15 cellular contexts compared by ENCODE assay signal in the genomic region with DNA sequence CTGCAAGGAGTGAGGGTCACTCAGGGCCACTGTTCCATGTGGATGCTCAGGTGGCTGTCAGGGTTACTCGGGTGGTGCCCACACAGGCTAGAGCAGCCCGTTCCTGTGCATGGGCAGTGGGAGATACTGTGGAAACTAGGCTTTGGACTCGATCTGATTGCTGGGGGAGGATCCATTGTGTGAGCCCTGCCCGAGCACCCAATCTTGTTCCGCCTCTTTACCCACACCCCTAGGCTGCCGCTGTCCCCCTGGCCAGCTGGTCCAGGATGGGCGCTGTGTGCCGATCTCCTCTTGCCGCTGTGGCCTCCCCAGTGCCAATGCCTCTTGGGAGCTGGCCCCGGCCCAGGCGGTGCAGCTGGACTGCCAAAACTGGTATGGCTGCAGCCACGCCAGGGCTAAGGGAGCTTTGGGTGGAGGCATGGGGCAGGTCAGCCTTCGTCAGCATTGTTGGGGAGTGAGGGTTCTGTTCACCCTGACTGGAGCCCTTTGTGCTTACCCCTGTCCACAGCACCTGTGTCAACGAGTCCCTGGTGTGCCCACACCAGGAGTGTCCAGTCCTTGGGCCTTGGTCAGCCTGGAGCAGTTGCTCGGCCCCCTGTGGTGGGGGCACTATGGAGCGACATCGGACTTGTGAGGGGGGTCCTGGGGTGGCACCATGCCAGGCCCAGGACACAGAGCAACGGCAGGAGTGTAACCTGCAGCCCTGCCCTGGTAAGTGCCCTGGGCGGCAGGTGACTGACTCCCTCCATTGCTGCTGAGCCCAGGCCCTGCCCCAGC. TPM values are rescaled to one million over a fixed set of nuclear protein-coding genes. Genes with fewer than 3 reads are reported as not detected.
A peak's percentile ranks its signal among the peaks of the same experiment; 100 is the strongest.
DNase-seq lines count a peak whose midpoint lies in the region; ATAC-seq and TF ChIP-seq lines count a peak whose summit lies in the region.
"Had no signal": no experiment of that assay in that cellular context is flagged by ENCODE, and none has a peak within 500 bp of the region (broad histone marks: within the 10 kb centered on the region; RNA-seq: fewer than 3 reads in every experiment).

No MANE protein-coding gene starts in this region.

- H3K9me3 ChIP-seq in right atrium auricular region (no peaks in the 10 kb centered on the region), aorta (ENCODE audit: control insufficient read depth, low read length) (no peaks in the 10 kb centered on the region)
- H3K9me3 ChIP-seq: SJCRH30 had no signal

- peaks cover 19% of the 10 kb centered on the region for H3K4me1 Mint-ChIP-seq in stimulated activated naive CD8-positive, alpha-beta T cell treated with anti-CD3 and anti-CD28 coated beads, Interleukin-15, amount 100 ng/mL, for 72 hours

- H3K4me3 ChIP-seq in right atrium auricular region (no peak overlapping the region), aorta (ENCODE audit: low read length in 2 of 2) (no peak overlapping the region)
- H3K4me3 ChIP-seq: SJCRH30 had no signal

- H3K27ac ChIP-seq in right atrium auricular region (no peak overlapping the region), aorta (ENCODE audit: low read depth in 1 of 2, low read length in 2 of 2) (no peak overlapping the region)
- H3K27ac ChIP-seq: KMS-11, SJCRH30 had no signal

- intact Hi-C loops in Right ventricle myocardium superior (cut with DNase I) (no loop called here), aorta (cut with DNase I) (no loop called here)

- 87 to 91% methylated on average over 19 of the region's 19 CpGs for WGBS in aorta, 2 donors

- H3K4me1 ChIP-seq in right atrium auricular region: no peaks in the 10 kb centered on the region
- no peaks in the 10 kb centered on the region for H3K4me1 ChIP-seq in aorta (ENCODE audit: control insufficient read depth in 1 of 2, insufficient read depth in 2 of 2, low read length in 2 of 2)

- no peaks in the 10 kb centered on the region for H3K9me3 Mint-ChIP-seq in stimulated activated naive CD8-positive, alpha-beta T cell treated with anti-CD3 and anti-CD28 coated beads, Interleukin-15, amount 100 ng/mL, for 72 hours
- H3K9me3 Mint-ChIP-seq: CD4-positive, alpha-beta T cell; HFFc6 had no signal

- H3K27me3 ChIP-seq in right atrium auricular region: no peaks in the 10 kb centered on the region
- H3K27me3 ChIP-seq in aorta (ENCODE audit: control insufficient read depth in 1 of 2, insufficient read depth in 2 of 2, low read length in 1 of 2): no peaks in the 10 kb centered on the region

- H3K27me3 Mint-ChIP-seq in stimulated activated naive CD8-positive, alpha-beta T cell treated with anti-CD3 and anti-CD28 coated beads, Interleukin-15, amount 100 ng/mL, for 72 hours: peaks cover 3% of the 10 kb centered on the region
- H3K27me3 Mint-ChIP-seq: CD4-positive, alpha-beta T cell had no signal

- H3K36me3 ChIP-seq in right atrium auricular region (no peaks in the 10 kb centered on the region), aorta (ENCODE audit: control insufficient read depth in 1 of 2, insufficient read depth in 2 of 2, low read length in 1 of 2) (no peaks in the 10 kb centered on the region)
- H3K36me3 ChIP-seq: SJCRH30 had no signal

- no peak for ATAC-seq in Right ventricle myocardium superior (ENCODE audit: poor library complexity)
- ATAC-seq in aorta (ENCODE audit: low FRiP score): no peak
- no peak for ATAC-seq in stimulated activated naive CD8-positive, alpha-beta T cell treated with anti-CD3 and anti-CD28 coated beads, Interleukin-15, amount 100 ng/mL, for 72 hours

- no peak overlapping the region for H3K27ac Mint-ChIP-seq in stimulated activated naive CD8-positive, alpha-beta T cell treated with anti-CD3 and anti-CD28 coated beads, Interleukin-15, amount 100 ng/mL, for 72 hours
- H3K27ac Mint-ChIP-seq: CD4-positive, alpha-beta T cell; HFFc6 had no signal

- H3K4me3 Mint-ChIP-seq in stimulated activated naive CD8-positive, alpha-beta T cell treated with anti-CD3 and anti-CD28 coated beads, Interleukin-15, amount 100 ng/mL, for 72 hours: no peak overlapping the region
- H3K4me3 Mint-ChIP-seq: CD4-positive, alpha-beta T cell; HFFc6 had no signal

- no peak for TF ChIP-seq CTCF in right atrium auricular region (IDR thresholded peaks at IDR 0.05)

- peak; percentile 50 for DNase-seq in Right ventricle myocardium superior
- DNase-seq in right atrium auricular region (ENCODE audit: low spot score): no peak
- peak; percentile 51 for DNase-seq in RPMI8226
- DNase-seq in myocyte (ENCODE audit: low read depth): peak; percentile 91
- DNase-seq in aorta: peak; percentile 23 to 66
- no peak for DNase-seq in stimulated activated naive CD8-positive, alpha-beta T cell treated with anti-CD3 and anti-CD28 coated beads, Interleukin-15, amount 100 ng/mL, for 72 hours
- no peak for DNase-seq in GM03348 (ENCODE audit: low spot score)
- DNase-seq: CD4-positive, alpha-beta T cell; GOT3; HFFc6; NCI-H1105; NCI-H1930; NCI-H82; SJCRH30 had no signal

RNA-seq across cellular contexts. Expression of a gene that starts 12.4 kb away (rescaled TPM):
- total RNA-seq in Right ventricle myocardium superior (12.2 TPM), right atrium auricular region (10 to 100 TPM in 1 of 2 donors, 1 to 10 TPM in 1; 7.0 to 11.0 TPM), myocyte (14.2 and 16.3 TPM in 2 replicates), aorta (10 to 100 TPM; 15.8 to 30.1 TPM)
- 13.5 TPM for polyA plus RNA-seq in myocyte (2012)
- 1 to 10 TPM; 2.9 to 8.0 TPM for polyA plus RNA-seq in aorta

RNA-seq across cellular contexts. Expression of a gene that starts 48.0 kb away (rescaled TPM):
- 121 TPM for total RNA-seq in Right ventricle myocardium superior
- 100 to 1,000 TPM in 1 of 2 donors, 10 to 100 TPM in 1; 60.7 to 122 TPM for total RNA-seq in right atrium auricular region
- 22.3 and 26.6 TPM in 2 replicates for total RNA-seq in myocyte
- polyA plus RNA-seq in myocyte (2012): 51.5 TPM
- total RNA-seq in aorta: 10 to 100 TPM; 12.2 to 19.9 TPM
- polyA plus RNA-seq in aorta: 10 to 100 TPM; 16.0 to 24.3 TPM

RNA-seq across cellular contexts. Expression of a gene that starts 52.4 kb away (rescaled TPM):
- total RNA-seq in Right ventricle myocardium superior (5.2 TPM), right atrium auricular region (10 to 100 TPM in 1 of 2 donors, 1 to 10 TPM in 1; 3.2 to 11.0 TPM), myocyte (2.5 and 5.3 TPM in 2 replicates), aorta (10 to 100 TPM; 13.3 to 18.5 TPM)
- polyA plus RNA-seq in myocyte (2012): 0.10 TPM
- 1 to 10 TPM; 2.1 to 5.7 TPM for polyA plus RNA-seq in aorta
- total RNA-seq: SJCRH30 had no signal

Comparison
In these comparisons a context has a peak if more than half of its experiments do, and no peak if none do; other contexts are left out.
1. DNase-seq: peak in Right ventricle myocardium superior (single experiment), RPMI8226 (single experiment), myocyte (single experiment) and aorta (2 of 2); none in right atrium auricular region (single experiment), stimulated activated naive CD8-positive, alpha-beta T cell treated with anti-CD3 and anti-CD28 coated beads, Interleukin-15, amount 100 ng/mL, for 72 hours (0 of 2) and GM03348 (single experiment).